In the genomic region with DNA sequence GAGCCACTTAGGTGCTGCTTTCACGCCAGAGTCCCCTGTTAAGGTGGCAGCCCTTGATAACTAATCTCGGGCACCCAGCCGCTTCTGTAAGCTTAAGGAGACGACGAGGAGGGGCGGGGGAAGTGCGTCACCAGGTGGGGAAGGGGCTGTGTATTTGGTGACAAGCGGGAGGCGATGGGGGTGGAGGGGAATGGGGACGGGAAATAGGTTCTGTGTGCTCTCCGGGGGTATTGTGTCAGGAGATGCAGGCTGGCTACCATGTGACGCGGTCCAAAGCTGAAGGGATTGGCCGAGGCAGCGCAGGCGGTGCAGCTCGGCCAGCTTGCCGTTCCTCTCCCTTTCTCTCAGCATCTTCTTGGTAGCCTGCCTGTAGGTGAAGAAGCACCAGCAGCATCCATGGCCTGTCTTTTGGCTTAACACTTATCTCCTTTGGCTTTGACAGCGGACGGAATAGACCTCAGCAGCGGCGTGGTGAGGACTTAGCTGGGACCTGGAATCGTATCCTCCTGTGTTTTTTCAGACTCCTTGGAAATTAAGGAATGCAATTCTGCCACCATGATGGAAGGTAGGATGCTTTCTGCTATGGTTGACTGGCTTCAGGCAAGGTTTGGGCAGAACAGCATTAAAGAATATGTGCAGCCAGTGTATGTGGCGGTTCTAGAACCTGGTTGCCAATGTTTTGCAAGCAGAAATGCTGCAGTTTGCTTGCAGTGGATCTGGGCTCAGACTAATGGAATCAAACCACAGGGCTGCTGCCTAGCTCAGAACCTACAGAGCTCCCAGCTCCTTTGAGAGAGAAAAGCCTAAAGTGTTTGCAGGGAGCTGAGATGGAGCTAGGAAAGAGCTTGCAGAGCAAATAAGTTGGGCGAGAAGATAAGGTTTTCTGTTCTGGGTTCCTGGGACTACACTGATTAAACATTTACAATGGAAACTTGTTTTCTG, we compare ENCODE assay signal across 8 cellular contexts. TPM values are rescaled to one million over a fixed set of nuclear protein-coding genes. Genes with fewer than 3 reads are reported as not detected.
DNase-seq lines count a peak whose midpoint lies in the region; ATAC-seq and TF ChIP-seq lines count a peak whose summit lies in the region.

Gene SGIP1 (plus strand): TSS at position 350 of the 942 bp plus-strand sequence. CDS start 206 bp downstream, at position 556.

- TF ChIP-seq POLR2A in breast epithelium (IDR thresholded peaks at IDR 0.05): no peak

- H3K4me3 ChIP-seq in breast epithelium (peak within 1 kb of the TSS; percentile 41 to 64 (median 56)), iPS-11a (ENCODE audit: low read depth, low read length) (peak within 1 kb of the TSS; percentile 52)

- CTCF ChIA-PET in RWPE1 (lab: Yijun Ruan, JAX): interaction anchor here (0.6 kb wide), 1 partner anchor 100 kb away, joined by 5 read pairs; no protein-coding TSS in a partner anchor

- intact Hi-C loops in breast epithelium (cut with DNase I; ENCODE audit: low total_unique reads): no loop called here

- no peaks in the 10 kb centered on the region for H3K27me3 ChIP-seq in breast epithelium

- TF ChIP-seq CTCF in breast epithelium (IDR thresholded peaks at IDR 0.05) (no peak), RWPE1 (conservative IDR thresholded peaks at IDR 0.05; ENCODE audit: low read depth) (no peak)

- POLR2A ChIA-PET in RWPE1 (lab: Yijun Ruan, JAX; ENCODE audit: low non-redundant PET): no interaction called here

- no peaks in the 10 kb centered on the region for H3K36me3 ChIP-seq in breast epithelium

- peak within 1 kb of the TSS; percentile 62 to 65 for H3K27ac ChIP-seq in breast epithelium
- no peak within 1 kb of the TSS for H3K27ac ChIP-seq in RWPE1

- no peaks in the 10 kb centered on the region for H3K4me1 ChIP-seq in breast epithelium

- peak; percentile 63 for DNase-seq in COR-L47 (lab: John Stamatoyannopoulos, UW)
- peak; percentile 70 for DNase-seq in NCI-H2081 treated with DMSO at 0.1 percent for 48 hours (lab: John Stamatoyannopoulos, UW)
- DNase-seq in breast epithelium (ENCODE audit: low spot score in 2 of 2): peak in 1 of 2 donors; percentile 42
- DNase-seq in pulmonary artery endothelial cell (ENCODE audit: low read depth, low spot score): peak; percentile 57
- no peak for DNase-seq in RWPE1 (ENCODE audit: low spot score)

- ATAC-seq in HG02678 (IDR thresholded peaks at IDR 0.05; ENCODE audit: unreplicated experiment) (no peak), GM18870 (IDR thresholded peaks at IDR 0.05; ENCODE audit: unreplicated experiment) (no peak)

- no peaks in the 10 kb centered on the region for H3K9me3 ChIP-seq in breast epithelium

RNA-seq across cellular contexts. Expression of gene SGIP1, which starts in this region (rescaled TPM):
- total RNA-seq in breast epithelium: 1 to 10 TPM; 3.1 to 6.6 (median 3.5) TPM
- total RNA-seq in pulmonary artery endothelial cell: 7.7 and 8.7 TPM in 2 replicates
